In genomic region chr12:91983935-91984334, GRCh38 we compare ENCODE assay signal across 17 cellular contexts.
A peak's percentile ranks its signal among the peaks of the same experiment; 100 is the strongest.
DNase-seq lines count a peak whose midpoint lies in the region; ATAC-seq, FAIRE-seq and TF ChIP-seq lines count a peak whose summit lies in the region.
"Had no signal": no experiment of that assay in that cellular context is flagged by ENCODE, and none has a peak within 500 bp of the region (broad histone marks: within the 10 kb centered on the region; RNA-seq: fewer than 3 reads in every experiment).

No MANE protein-coding gene starts in this region.

- TF ChIP-seq RAD21 in A549 (conservative IDR thresholded peaks at IDR 0.05 in 1 of 2, IDR thresholded peaks at IDR 0.05 in 1 of 2) = no peak
- no peak for TF ChIP-seq RAD21 in IMR-90 (IDR thresholded peaks at IDR 0.05; ENCODE audit: low read length)

- no peak for TF ChIP-seq EP300 in A549 (IDR thresholded peaks at IDR 0.05)

- H2AK5ac ChIP-seq in IMR-90 (ENCODE audit: low read depth, low read length) = peak overlapping the region; percentile 20; the same call in 1 of the 2 replicates

- peak overlapping the region; percentile 12; the same call in 1 of the 2 replicates for H3K4ac ChIP-seq in IMR-90 (ENCODE audit: low read depth, low read length)

- no peak for DNase-seq in A549 (ENCODE audit: low read depth in 1 of 2, low spot score in 1 of 2)
- DNase-seq in IMR-90 = no peak
- no peak for DNase-seq in astrocyte (ENCODE audit: low read depth)
- DNase-seq in iPS-NIHi11 (ENCODE audit: low spot score) = peak; percentile 23
- no peak for DNase-seq in NCI-H2107 (lab: John Stamatoyannopoulos, UW)
- no peak for DNase-seq in activated CD4-positive, alpha-beta T cell treated with anti-CD3 and anti-CD28 coated beads, Interleukin-2, amount 10 ng/mL, durations not matched to agents 24 days and 14 days
- DNase-seq in T-helper 2 cell = no peak
- DNase-seq: 8988T; ACHN; Calu3; CD4-positive, CD25-positive, alpha-beta regulatory T cell; DMS79 treated with DMSO at 0.1 percent for 48 hours; GOT3 had no signal

- intact Hi-C loops in IMR-90 (cut with micrococcal nuclease) = no loop called here
- intact Hi-C loops in activated CD4-positive, alpha-beta T cell treated with anti-CD3 and anti-CD28 coated beads, Interleukin-2, amount 10 ng/mL, durations not matched to agents 24 days and 14 days (cut with micrococcal nuclease) = no loop called here

- BruUV-seq in IMR-90 (replicated peaks; lab: Mats Ljungman, UMichigan) = no TSS peak

- H3K27ac Mint-ChIP-seq in astrocyte (ENCODE audit: unreplicated experiment) = no peak overlapping the region
- H3K27ac Mint-ChIP-seq in activated CD4-positive, alpha-beta T cell treated with anti-CD3 and anti-CD28 coated beads, Interleukin-2, amount 10 ng/mL, durations not matched to agents 24 days and 14 days = no peak overlapping the region

- dilution Hi-C loops in IMR-90 (cut with HindIII; ENCODE audit: low sequenced_read_pairs, unreplicated experiment) = no loop called here

- H3K9me3 Mint-ChIP-seq in astrocyte (ENCODE audit: unreplicated experiment) = no peaks in the 10 kb centered on the region
- H3K9me3 Mint-ChIP-seq in activated CD4-positive, alpha-beta T cell treated with anti-CD3 and anti-CD28 coated beads, Interleukin-2, amount 10 ng/mL, durations not matched to agents 24 days and 14 days = peaks cover under 1% of the 10 kb centered on the region

- H4K20me1 ChIP-seq in IMR-90 (ENCODE audit: insufficient read depth, low read length) (no peaks in the 10 kb centered on the region), astrocyte (ENCODE audit: insufficient read depth, low read length) (no peaks in the 10 kb centered on the region)
- H4K20me1 ChIP-seq: BLaER1 treated with 17β-estradiol and CSF1 and Interleukin-3, amounts not matched to agents 10 nM and 100 nM had no signal

- H4K5ac ChIP-seq in IMR-90 (ENCODE audit: low read depth, low read length) = peak overlapping the region; percentile 64

- no peaks in the 10 kb centered on the region for H3K79me2 ChIP-seq in astrocyte (ENCODE audit: insufficient read depth, low read length)

- TF ChIP-seq POLR2A in A549 (IDR thresholded peaks at IDR 0.05; ENCODE audit: low read length) = no peak
- TF ChIP-seq POLR2A in IMR-90 (IDR thresholded peaks at IDR 0.05; ENCODE audit: low read depth, low read length) = no peak

- peak overlapping the region in 1 of 2 experiments; percentile 7; a peak in 2 of 4 replicates for H4K8ac ChIP-seq in IMR-90 (ENCODE audit: low read depth in 2 of 2, low read length in 2 of 2)

- no peaks in the 10 kb centered on the region for H3K36me3 ChIP-seq in IMR-90 (ENCODE audit: control insufficient read depth, insufficient read depth, low read length)
- no peaks in the 10 kb centered on the region for H3K36me3 ChIP-seq in astrocyte (ENCODE audit: insufficient read depth, low read length)
- H3K36me3 ChIP-seq: BLaER1 treated with 17β-estradiol and CSF1 and Interleukin-3, amounts not matched to agents 10 nM and 100 nM had no signal

- H3K9me3 ChIP-seq in A549 = no peaks in the 10 kb centered on the region
- H3K9me3 ChIP-seq in IMR-90 (ENCODE audit: control insufficient read depth, insufficient read depth, low read length) = no peaks in the 10 kb centered on the region
- H3K9me3 ChIP-seq in astrocyte (ENCODE audit: insufficient read depth, low read depth, low read length) = no peaks in the 10 kb centered on the region
- H3K9me3 ChIP-seq: BLaER1 treated with 17β-estradiol and CSF1 and Interleukin-3, amounts not matched to agents 10 nM and 100 nM had no signal

- H2BK15ac ChIP-seq in IMR-90 (ENCODE audit: low read depth, low read length) = peak overlapping the region; percentile 23; the same call in 1 of the 3 replicates

- no peak overlapping the region for H2AK9ac ChIP-seq in IMR-90 (replicated peaks; ENCODE audit: low read depth, low read length, poor library complexity)

- H3K23ac ChIP-seq in IMR-90 (ENCODE audit: low read depth, low read length) = no peak overlapping the region

- H3K36me3 Mint-ChIP-seq in astrocyte (ENCODE audit: low read depth, unreplicated experiment) = no peaks in the 10 kb centered on the region
- no peaks in the 10 kb centered on the region for H3K36me3 Mint-ChIP-seq in activated CD4-positive, alpha-beta T cell treated with anti-CD3 and anti-CD28 coated beads, Interleukin-2, amount 10 ng/mL, durations not matched to agents 24 days and 14 days (ENCODE audit: low read depth)

- H3K79me1 ChIP-seq in IMR-90 (ENCODE audit: low read depth in 1 of 2, low read length in 2 of 2) = no peaks in the 10 kb centered on the region

- H3K56ac ChIP-seq in IMR-90 (ENCODE audit: extremely low read depth, insufficient read depth, low read length) = no peak overlapping the region

- FAIRE-seq in A549 (lab: Jason Lieb, UNC) (no peak), astrocyte (lab: Jason Lieb, UNC) (no peak)
- FAIRE-seq: G401.6, GM12891 had no signal

- peak overlapping the region; percentile 93; the same call in 1 of the 2 replicates for H2BK20ac ChIP-seq in IMR-90 (ENCODE audit: low read depth, low read length)

- H3K4me3 ChIP-seq in A549 (no peak overlapping the region), IMR-90 (ENCODE audit: insufficient read depth, low read depth, low read length) (no peak overlapping the region), astrocyte (ENCODE audit: insufficient read depth, low read depth, low read length) (no peak overlapping the region)
- H3K4me3 ChIP-seq: BLaER1 treated with 17β-estradiol and CSF1 and Interleukin-3, amounts not matched to agents 10 nM and 100 nM had no signal

- 89% methylated on average over 3 of the region's 3 CpGs for WGBS in A549 (ENCODE audit: missing lambda C conversion rate)
- no CpG with 5 or more reads among the region's 3 CpGs for WGBS in IMR-90 (ENCODE audit: extremely low coverage in 2 of 2, insufficient read length in 1 of 2), 2 experiments

- no peak for TF ChIP-seq CTCF in A549 (IDR thresholded peaks at IDR 0.05)
- no peak for TF ChIP-seq CTCF in IMR-90 (conservative IDR thresholded peaks at IDR 0.05; ENCODE audit: low read depth, low read length)
- TF ChIP-seq CTCF in astrocyte (IDR thresholded peaks at IDR 0.05; ENCODE audit: insufficient read depth, low read depth, low read length) = no peak

- POLR2A ChIA-PET in A549 (lab: Yijun Ruan, JAX) = no interaction called here
- POLR2A ChIA-PET in IMR-90 (lab: Charles Lee; ENCODE audit: unreplicated experiment) = no interaction called here

- H3K14ac ChIP-seq in IMR-90 (replicated peaks; ENCODE audit: low read depth, low read length) = no peak overlapping the region

- ATAC-seq in A549 (no peak), IMR-90 (ENCODE audit: low read depth) (no peak)
- ATAC-seq: HCT116 had no signal

- H2BK5ac ChIP-seq in IMR-90 (ENCODE audit: low read depth, low read length, poor library complexity, severe bottlenecking) = peak overlapping the region; percentile 90

- H3K9me1 ChIP-seq in IMR-90 (ENCODE audit: insufficient read depth, low read length) = peaks cover 7% of the 10 kb centered on the region; the same call in 1 of the 2 replicates

- H3K4me3 Mint-ChIP-seq in astrocyte (ENCODE audit: unreplicated experiment) = no peak overlapping the region
- H3K4me3 Mint-ChIP-seq in activated CD4-positive, alpha-beta T cell treated with anti-CD3 and anti-CD28 coated beads, Interleukin-2, amount 10 ng/mL, durations not matched to agents 24 days and 14 days = no peak overlapping the region
- H3K4me3 Mint-ChIP-seq: CD4-positive, CD25-positive, alpha-beta regulatory T cell had no signal

- in situ Hi-C loops in IMR-90 (cut with MboI; ENCODE audit: low sequenced_read_pairs) = no loop called here

- H3K4me1 ChIP-seq in A549 = peaks cover 24% of the 10 kb centered on the region
- peaks cover 26% of the 10 kb centered on the region for H3K4me1 ChIP-seq in IMR-90 (ENCODE audit: control insufficient read depth, insufficient read depth, low read length)
- H3K4me1 ChIP-seq in astrocyte (ENCODE audit: insufficient read depth, low read length) = peaks cover 34% of the 10 kb centered on the region

- peaks cover 20% of the 10 kb centered on the region for H3K4me1 Mint-ChIP-seq in astrocyte (ENCODE audit: low read depth, unreplicated experiment)
- H3K4me1 Mint-ChIP-seq in activated CD4-positive, alpha-beta T cell treated with anti-CD3 and anti-CD28 coated beads, Interleukin-2, amount 10 ng/mL, durations not matched to agents 24 days and 14 days = peaks cover 9% of the 10 kb centered on the region

- H3K27me3 Mint-ChIP-seq in astrocyte (ENCODE audit: low read depth, unreplicated experiment) = no peaks in the 10 kb centered on the region
- H3K27me3 Mint-ChIP-seq in activated CD4-positive, alpha-beta T cell treated with anti-CD3 and anti-CD28 coated beads, Interleukin-2, amount 10 ng/mL, durations not matched to agents 24 days and 14 days = no peaks in the 10 kb centered on the region
- H3K27me3 Mint-ChIP-seq: CD4-positive, CD25-positive, alpha-beta regulatory T cell had no signal

- H3K4me2 ChIP-seq in A549 = peak overlapping the region; percentile 34; the same call in 2 of the 3 replicates
- H3K4me2 ChIP-seq in IMR-90 (ENCODE audit: low read depth, low read length) = no peak overlapping the region; the same call in 1 of the 2 replicates
- peak overlapping the region; percentile 47 for H3K4me2 ChIP-seq in astrocyte (ENCODE audit: low read length)
- H3K4me2 ChIP-seq: BLaER1 treated with 17β-estradiol and CSF1 and Interleukin-3, amounts not matched to agents 10 nM and 100 nM had no signal

- H4K91ac ChIP-seq in IMR-90 (ENCODE audit: insufficient read depth, low read depth, low read length) = peak overlapping the region; percentile 9; the same call in 1 of the 2 replicates

- no peak overlapping the region for H3K9ac ChIP-seq in IMR-90 (ENCODE audit: low read depth, low read length)
- H3K9ac ChIP-seq in astrocyte (ENCODE audit: low read length) = no peak overlapping the region
- H3K9ac ChIP-seq: BLaER1 treated with 17β-estradiol and CSF1 and Interleukin-3, amounts not matched to agents 10 nM and 100 nM had no signal

- H2AFZ ChIP-seq in IMR-90 (replicated peaks; ENCODE audit: low read length, poor library complexity) (no peak overlapping the region), astrocyte (ENCODE audit: low read depth, low read length) (no peak overlapping the region)

- CTCF ChIA-PET in A549 (lab: Yijun Ruan, JAX) (interaction anchor here (0.6 kb wide), 2 partner anchors 12 to 622 kb away, joined by 3 read pairs; no protein-coding TSS in a partner anchor), IMR-90 (lab: Yijun Ruan, JAX) (no interaction called here)

- H3K27me3 ChIP-seq in IMR-90 (ENCODE audit: control insufficient read depth, insufficient read depth, low read length) = no peaks in the 10 kb centered on the region
- H3K27me3 ChIP-seq in astrocyte (ENCODE audit: insufficient read depth, low read length) = no peaks in the 10 kb centered on the region
- H3K27me3 ChIP-seq: BLaER1 treated with 17β-estradiol and CSF1 and Interleukin-3, amounts not matched to agents 10 nM and 100 nM had no signal

- H3K27ac ChIP-seq in A549 (0 out of 6 replicates have a peak overlapping the region, but pooled peaks of 1 of the 2 experiments have one; percentile 50), IMR-90 (ENCODE audit: insufficient read depth, low read length) (peak overlapping the region; percentile 67; the same call in 1 of the 2 replicates), astrocyte (ENCODE audit: low read depth, low read length) (no peak overlapping the region)
- H3K27ac ChIP-seq: BLaER1 treated with 17β-estradiol and CSF1 and Interleukin-3, amounts not matched to agents 10 nM and 100 nM had no signal

- H2BK120ac ChIP-seq in IMR-90 (ENCODE audit: low read depth, low read length) = peak overlapping the region; percentile 94

- peak overlapping the region; percentile 57 for H3K18ac ChIP-seq in IMR-90 (ENCODE audit: low read depth, low read length)
